30 cellular contexts compared by ENCODE assay signal in genomic region chr18:10463096-10463495, GRCh38. TPM values are rescaled to one million over a fixed set of nuclear protein-coding genes. Genes with fewer than 3 reads are reported as not detected.
"Had no signal": no experiment of that assay in that cellular context is flagged by ENCODE, and none has a peak within 500 bp of the region (broad histone marks: within the 10 kb centered on the region; RNA-seq: fewer than 3 reads in every experiment).

No MANE protein-coding gene starts in this region.

- H3K27ac ChIP-seq: adrenal gland, body of pancreas, breast epithelium, PC-9 had no signal

- ATAC-seq: activated CD4-positive, alpha-beta T cell treated with anti-CD3 and anti-CD28 coated beads for 36 hours; activated CD4-positive, CD25-positive, alpha-beta regulatory T cell treated with anti-CD3 and anti-CD28 coated beads, Interleukin-2, amount 50 U/mL, for 24 hours; activated naive CD4-positive, alpha-beta T cell treated with anti-CD3 and anti-CD28 coated beads, Interleukin-2, amount 50 U/mL, for 72 hours; activated T-cell treated with anti-CD3 and anti-CD28 coated beads, Interleukin-2, amount 50 U/mL, for 4 hours; body of pancreas; K562; WTC11 had no signal

- H3K27ac Mint-ChIP-seq: activated CD4-positive, alpha-beta T cell treated with anti-CD3 and anti-CD28 coated beads for 36 hours; activated CD4-positive, alpha-beta T cell treated with anti-CD3 and anti-CD28 coated beads, Interleukin-2, amount 10 ng/mL, durations not matched to agents 7 days and 5 days; activated naive CD4-positive, alpha-beta T cell treated with anti-CD3 and anti-CD28 coated beads for 36 hours; activated naive CD4-positive, alpha-beta T cell treated with anti-CD3 and anti-CD28 coated beads, Interleukin-2, amount 50 U/mL, for 72 hours; activated T-helper 1 cell treated with anti-CD3 and anti-CD28 coated beads, Interleukin-12 subunit alpha, Interleukin-12 subunit beta, Interleukin-2, Interleukin-4 antibody, amounts not matched to agents 30 ng/mL and 10 ng/mL and 1 ng/mL, durations not matched to agents 14 hours and 24 hours and 36 hours; WTC11 had no signal

- H3K27me3 ChIP-seq: adrenal gland, body of pancreas, breast epithelium had no signal

- H3K4me1 ChIP-seq: body of pancreas, breast epithelium had no signal

- H3K4me3 ChIP-seq: adrenal gland, body of pancreas, breast epithelium, K562, PC-9 had no signal

- H3K4me1 Mint-ChIP-seq: activated CD4-positive, alpha-beta T cell treated with anti-CD3 and anti-CD28 coated beads for 36 hours; activated CD4-positive, alpha-beta T cell treated with anti-CD3 and anti-CD28 coated beads, Interleukin-2, amount 10 ng/mL, durations not matched to agents 7 days and 5 days had no signal

- H3K36me3 Mint-ChIP-seq: activated naive CD4-positive, alpha-beta T cell treated with anti-CD3 and anti-CD28 coated beads, Interleukin-2, amount 50 U/mL, for 72 hours had no signal

- H3K9me3 ChIP-seq: adrenal gland, body of pancreas, breast epithelium had no signal

- H3K9me3 Mint-ChIP-seq: activated naive CD4-positive, alpha-beta T cell treated with anti-CD3 and anti-CD28 coated beads for 36 hours; activated naive CD4-positive, alpha-beta T cell treated with anti-CD3 and anti-CD28 coated beads, Interleukin-2, amount 50 U/mL, for 72 hours; activated T-helper 1 cell treated with anti-CD3 and anti-CD28 coated beads, Interleukin-12 subunit alpha, Interleukin-12 subunit beta, Interleukin-2, Interleukin-4 antibody, amounts not matched to agents 30 ng/mL and 10 ng/mL and 1 ng/mL, durations not matched to agents 14 hours and 24 hours and 36 hours; WTC11 had no signal

- H3K4me3 Mint-ChIP-seq: activated CD4-positive, alpha-beta T cell treated with anti-CD3 and anti-CD28 coated beads for 36 hours; activated CD4-positive, alpha-beta T cell treated with anti-CD3 and anti-CD28 coated beads, Interleukin-2, amount 10 ng/mL, durations not matched to agents 7 days and 5 days; activated naive CD4-positive, alpha-beta T cell treated with anti-CD3 and anti-CD28 coated beads for 36 hours; activated T-cell treated with anti-CD3 and anti-CD28 coated beads, Interleukin-2, amount 50 U/mL, for 4 hours; activated T-helper 1 cell treated with anti-CD3 and anti-CD28 coated beads, Interleukin-12 subunit alpha, Interleukin-12 subunit beta, Interleukin-2, Interleukin-4 antibody, amounts not matched to agents 30 ng/mL and 10 ng/mL and 1 ng/mL, durations not matched to agents 14 hours and 24 hours and 36 hours; WTC11 had no signal

- H3K36me3 ChIP-seq: adrenal gland, breast epithelium had no signal

- DNase-seq: activated CD4-positive, alpha-beta T cell treated with anti-CD3 and anti-CD28 coated beads for 36 hours; activated CD4-positive, alpha-beta T cell treated with anti-CD3 and anti-CD28 coated beads, Interleukin-2, amount 10 ng/mL, durations not matched to agents 7 days and 5 days; activated CD4-positive, alpha-beta T cell treated with anti-CD3 and anti-CD28 coated beads, Interleukin-2, amount 50 U/mL, for 48 hours; activated CD8-positive, alpha-beta memory T cell treated with anti-CD3 and anti-CD28 coated beads, Interleukin-2, amount 50 U/mL, for 4 hours; activated gamma-delta T cell treated with Interleukin-2 at 50 U/mL for 16 hours; activated naive CD4-positive, alpha-beta T cell treated with anti-CD3 and anti-CD28 coated beads for 36 hours; activated T-cell treated with anti-CD3 and anti-CD28 coated beads for 4 hours; activated T-cell treated with anti-CD3 and anti-CD28 coated beads, Interleukin-2, amount 50 U/mL, for 4 hours; adrenal gland; body of pancreas; NCI-H1105; NCI-H1417 treated with DMSO at 0.1 percent for 48 hours; NCI-H1694; NCI-H1930; NCI-H2081 treated with DMSO at 0.1 percent for 48 hours; NCI-H510A; NCI-H526; NCI-H748 treated with DMSO at 0.1 percent for 48 hours; NK-92 treated with Interleukin-12 subunit alpha and Interleukin-12 subunit beta, amount 100 ng/mL, for 24 hours; PC-9; Right ventricle myocardium superior had no signal

RNA-seq across cellular contexts. Expression of gene APCDD1, which starts 8.7 kb away (rescaled TPM):
- total RNA-seq: activated CD4-positive, alpha-beta T cell treated with anti-CD3 and anti-CD28 coated beads for 36 hours; activated CD4-positive, alpha-beta T cell treated with anti-CD3 and anti-CD28 coated beads, Interleukin-2, amount 10 ng/mL, durations not matched to agents 7 days and 5 days; activated naive CD4-positive, alpha-beta T cell treated with anti-CD3 and anti-CD28 coated beads for 36 hours; activated naive CD4-positive, alpha-beta T cell treated with anti-CD3 and anti-CD28 coated beads, Interleukin-2, amount 50 U/mL, for 72 hours; activated T-helper 1 cell treated with anti-CD3 and anti-CD28 coated beads, Interleukin-12 subunit alpha, Interleukin-12 subunit beta, Interleukin-2, Interleukin-4 antibody, amounts not matched to agents 30 ng/mL and 10 ng/mL and 1 ng/mL, durations not matched to agents 14 hours and 24 hours and 36 hours; OCI-LY7; PC-9; T-helper 1 cell treated with Interleukin-12 subunit alpha and Interleukin-12 subunit beta and Interleukin-4 antibody, amounts not matched to agents 30 ng/mL and 1 ng/mL, for 36 hours; T-helper 2 cell treated with Interferon-gamma antibody and Interleukin-4, amounts not matched to agents 100 ng/mL and 5 ng/mL, for 36 hours had no signal
